1 cellular context compared by ENCODE assay signal in genomic region chr3:169658311-169658931, GRCh38.
TF ChIP-seq lines count a peak whose summit lies in the region.

No MANE protein-coding gene starts in this region.

TF ChIP-seq in endothelial cell of umbilical vein, 7 proteins besides CTCF, POLR2A, EP300 and RAD21:
- TF ChIP-seq MYC (IDR thresholded peaks at IDR 0.05; ENCODE audit: low read depth, low read length), result no peak
- no peak for TF ChIP-seq POLR2AphosphoS5 (IDR thresholded peaks at IDR 0.05; ENCODE audit: insufficient read depth, low read depth, low read length)
- no peak for TF ChIP-seq FOS (IDR thresholded peaks at IDR 0.05; ENCODE audit: borderline replicate concordance, insufficient read depth, low read length)
- TF ChIP-seq GATA2 (IDR thresholded peaks at IDR 0.05; ENCODE audit: insufficient read depth, insufficient read length, low read depth, low read length), result no peak
